10 cellular contexts compared by ENCODE assay signal in the genomic region with DNA sequence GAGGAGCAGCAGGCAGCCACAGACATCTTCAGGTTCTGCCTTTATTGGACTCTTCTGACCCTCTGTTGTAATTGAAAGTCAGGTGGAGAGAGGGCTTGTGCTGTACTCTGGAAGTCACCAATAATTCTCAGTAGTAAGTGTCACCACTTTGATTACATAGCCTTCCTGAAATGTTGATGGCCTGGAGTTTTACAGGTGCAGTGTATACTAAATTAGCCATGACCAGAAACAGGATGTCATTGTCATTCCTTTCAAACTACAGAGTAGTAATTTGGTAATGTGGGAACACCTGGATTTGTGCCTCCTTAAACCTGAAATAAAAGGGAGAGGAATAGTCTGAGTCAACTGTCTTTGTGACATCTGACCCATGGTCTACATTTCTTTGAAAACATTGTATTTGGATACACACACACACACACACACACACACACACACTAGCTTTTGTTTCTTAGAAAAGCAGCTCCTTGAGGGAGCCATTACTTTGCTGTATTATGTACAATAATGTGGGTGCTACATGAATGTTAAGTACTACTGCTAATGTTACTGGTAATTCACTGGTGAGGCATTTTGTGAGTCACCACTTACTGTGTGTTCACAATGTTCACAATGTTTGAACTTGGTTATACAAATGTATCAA. TPM values are rescaled to one million over a fixed set of nuclear protein-coding genes. Genes with fewer than 3 reads are reported as not detected.
DNase-seq lines count a peak whose midpoint lies in the region; ATAC-seq and TF ChIP-seq lines count a peak whose summit lies in the region.
"Had no signal": no experiment of that assay in that cellular context is flagged by ENCODE, and none has a peak within 500 bp of the region (broad histone marks: within the 10 kb centered on the region; RNA-seq: fewer than 3 reads in every experiment).

No MANE protein-coding gene starts in this region.

- H3K9me3 ChIP-seq in SJCRH30 (replicated peaks), result 0 out of 2 replicates have a peak, but pooled peaks cover 2% of the 10 kb centered on the region

- no peaks in the 10 kb centered on the region for H3K36me3 Mint-ChIP-seq in activated CD8-positive, alpha-beta T cell treated with anti-CD3 and anti-CD28 coated beads for 36 hours (ENCODE audit: low read depth)

- H3K4me3 ChIP-seq in AG10803 (ENCODE audit: low read length), result no peak overlapping the region
- H3K4me3 ChIP-seq in SJCRH30, result no peak overlapping the region

- H3K27me3 ChIP-seq in SJCRH30, result no peaks in the 10 kb centered on the region

- H3K9me3 Mint-ChIP-seq in activated CD8-positive, alpha-beta T cell treated with anti-CD3 and anti-CD28 coated beads for 36 hours, result no peaks in the 10 kb centered on the region

- no peaks in the 10 kb centered on the region for H3K4me1 ChIP-seq in SJCRH30

- no peaks in the 10 kb centered on the region for H3K36me3 ChIP-seq in SJCRH30

- no peaks in the 10 kb centered on the region for H3K4me1 Mint-ChIP-seq in activated CD8-positive, alpha-beta T cell treated with anti-CD3 and anti-CD28 coated beads for 36 hours (ENCODE audit: low read depth)

- no peak overlapping the region for H3K27ac Mint-ChIP-seq in activated CD8-positive, alpha-beta T cell treated with anti-CD3 and anti-CD28 coated beads for 36 hours

- TF ChIP-seq CTCF in AG10803 (conservative IDR thresholded peaks at IDR 0.05; ENCODE audit: low read length), result no peak
- TF ChIP-seq CTCF in activated CD8-positive, alpha-beta T cell treated with anti-CD3 and anti-CD28 coated beads for 36 hours (IDR thresholded peaks at IDR 0.05), result no peak

- CTCF ChIA-PET in activated CD8-positive, alpha-beta T cell treated with anti-CD3 and anti-CD28 coated beads for 36 hours (lab: Charles Lee), result interaction anchor here (1.0 kb wide), 1 partner anchor 21 kb away, joined by 3 read pairs; no protein-coding TSS in a partner anchor

- H3K27me3 Mint-ChIP-seq in activated CD8-positive, alpha-beta T cell treated with anti-CD3 and anti-CD28 coated beads for 36 hours, result no peaks in the 10 kb centered on the region

- H3K27ac ChIP-seq in SJCRH30, result no peak overlapping the region

- DNase-seq in AG10803 (ENCODE audit: low read depth), result peak; percentile 41
- DNase-seq in NCI-H1436 (lab: John Stamatoyannopoulos, UW), result peak; percentile 23
- peak; percentile 85 for DNase-seq in iris pigment epithelial cell (ENCODE audit: low read depth)
- no peak for DNase-seq in SJCRH30
- DNase-seq in activated CD8-positive, alpha-beta T cell treated with anti-CD3 and anti-CD28 coated beads for 36 hours, result no peak
- DNase-seq in KG1 (lab: John Stamatoyannopoulos, UW), result no peak
- DNase-seq: activated T-cell treated with anti-CD3 and anti-CD28 coated beads, Interleukin-2, amount 50 U/mL, for 1 hour; glutamatergic neuron had no signal

- POLR2A ChIA-PET in activated CD8-positive, alpha-beta T cell treated with anti-CD3 and anti-CD28 coated beads for 36 hours (lab: Charles Lee), result no interaction called here

- intact Hi-C loops in activated CD8-positive, alpha-beta T cell treated with anti-CD3 and anti-CD28 coated beads for 36 hours (cut with micrococcal nuclease), result no loop called here

- peak; percentile 70 for ATAC-seq in SK-N-SH treated with all-trans-retinoic acid at 6 μM for 48 hours
- ATAC-seq in activated CD8-positive, alpha-beta T cell treated with anti-CD3 and anti-CD28 coated beads for 36 hours, result no peak
- ATAC-seq in GM18517 (IDR thresholded peaks at IDR 0.05; ENCODE audit: unreplicated experiment), result no peak

- no peak overlapping the region for H3K4me3 Mint-ChIP-seq in activated CD8-positive, alpha-beta T cell treated with anti-CD3 and anti-CD28 coated beads for 36 hours

TF ChIP-seq in SK-N-SH treated with all-trans-retinoic acid at 6 μM for 48 hours, 23 proteins besides CTCF, POLR2A, EP300 and RAD21:
- TF ChIP-seq ZC3H10 (CRISPR knock-in tag; IDR thresholded peaks at IDR 0.05) (no peak), ZNF8 (CRISPR knock-in tag; IDR thresholded peaks at IDR 0.05) (no peak), SNAI2 (CRISPR knock-in tag; IDR thresholded peaks at IDR 0.05) (no peak), ZFP30 (CRISPR knock-in tag; IDR thresholded peaks at IDR 0.05) (no peak), ESRRG (CRISPR knock-in tag; IDR thresholded peaks at IDR 0.05) (no peak), PPARA (CRISPR knock-in tag; IDR thresholded peaks at IDR 0.05; ENCODE audit: borderline replicate concordance) (no peak), TOX (CRISPR knock-in tag; IDR thresholded peaks at IDR 0.05; ENCODE audit: borderline replicate concordance) (no peak), RARB (CRISPR knock-in tag; IDR thresholded peaks at IDR 0.05) (no peak), BACH2 (CRISPR knock-in tag; IDR thresholded peaks at IDR 0.05; ENCODE audit: borderline replicate concordance) (no peak), OSR1 (CRISPR knock-in tag; IDR thresholded peaks at IDR 0.05) (no peak)
- TF ChIP-seq, protein P1, sequence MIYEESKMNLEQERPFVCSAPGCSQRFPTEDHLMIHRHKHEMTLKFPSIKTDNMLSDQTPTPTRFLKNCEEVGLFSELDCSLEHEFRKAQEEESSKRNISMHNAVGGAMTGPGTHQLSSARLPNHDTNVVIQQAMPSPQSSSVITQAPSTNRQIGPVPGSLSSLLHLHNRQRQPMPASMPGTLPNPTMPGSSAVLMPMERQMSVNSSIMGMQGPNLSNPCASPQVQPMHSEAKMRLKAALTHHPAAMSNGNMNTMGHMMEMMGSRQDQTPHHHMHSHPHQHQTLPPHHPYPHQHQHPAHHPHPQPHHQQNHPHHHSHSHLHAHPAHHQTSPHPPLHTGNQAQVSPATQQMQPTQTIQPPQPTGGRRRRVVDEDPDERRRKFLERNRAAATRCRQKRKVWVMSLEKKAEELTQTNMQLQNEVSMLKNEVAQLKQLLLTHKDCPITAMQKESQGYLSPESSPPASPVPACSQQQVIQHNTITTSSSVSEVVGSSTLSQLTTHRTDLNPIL (CRISPR knock-in tag; IDR thresholded peaks at IDR 0.05; ENCODE audit: low read depth), result no peak
- TF ChIP-seq, protein P2, sequence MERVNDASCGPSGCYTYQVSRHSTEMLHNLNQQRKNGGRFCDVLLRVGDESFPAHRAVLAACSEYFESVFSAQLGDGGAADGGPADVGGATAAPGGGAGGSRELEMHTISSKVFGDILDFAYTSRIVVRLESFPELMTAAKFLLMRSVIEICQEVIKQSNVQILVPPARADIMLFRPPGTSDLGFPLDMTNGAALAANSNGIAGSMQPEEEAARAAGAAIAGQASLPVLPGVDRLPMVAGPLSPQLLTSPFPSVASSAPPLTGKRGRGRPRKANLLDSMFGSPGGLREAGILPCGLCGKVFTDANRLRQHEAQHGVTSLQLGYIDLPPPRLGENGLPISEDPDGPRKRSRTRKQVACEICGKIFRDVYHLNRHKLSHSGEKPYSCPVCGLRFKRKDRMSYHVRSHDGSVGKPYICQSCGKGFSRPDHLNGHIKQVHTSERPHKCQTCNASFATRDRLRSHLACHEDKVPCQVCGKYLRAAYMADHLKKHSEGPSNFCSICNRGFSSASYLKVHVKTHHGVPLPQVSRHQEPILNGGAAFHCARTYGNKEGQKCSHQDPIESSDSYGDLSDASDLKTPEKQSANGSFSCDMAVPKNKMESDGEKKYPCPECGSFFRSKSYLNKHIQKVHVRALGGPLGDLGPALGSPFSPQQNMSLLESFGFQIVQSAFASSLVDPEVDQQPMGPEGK (CRISPR knock-in tag; IDR thresholded peaks at IDR 0.05; ENCODE audit: borderline replicate concordance), result no peak
- TF ChIP-seq, protein P3, sequence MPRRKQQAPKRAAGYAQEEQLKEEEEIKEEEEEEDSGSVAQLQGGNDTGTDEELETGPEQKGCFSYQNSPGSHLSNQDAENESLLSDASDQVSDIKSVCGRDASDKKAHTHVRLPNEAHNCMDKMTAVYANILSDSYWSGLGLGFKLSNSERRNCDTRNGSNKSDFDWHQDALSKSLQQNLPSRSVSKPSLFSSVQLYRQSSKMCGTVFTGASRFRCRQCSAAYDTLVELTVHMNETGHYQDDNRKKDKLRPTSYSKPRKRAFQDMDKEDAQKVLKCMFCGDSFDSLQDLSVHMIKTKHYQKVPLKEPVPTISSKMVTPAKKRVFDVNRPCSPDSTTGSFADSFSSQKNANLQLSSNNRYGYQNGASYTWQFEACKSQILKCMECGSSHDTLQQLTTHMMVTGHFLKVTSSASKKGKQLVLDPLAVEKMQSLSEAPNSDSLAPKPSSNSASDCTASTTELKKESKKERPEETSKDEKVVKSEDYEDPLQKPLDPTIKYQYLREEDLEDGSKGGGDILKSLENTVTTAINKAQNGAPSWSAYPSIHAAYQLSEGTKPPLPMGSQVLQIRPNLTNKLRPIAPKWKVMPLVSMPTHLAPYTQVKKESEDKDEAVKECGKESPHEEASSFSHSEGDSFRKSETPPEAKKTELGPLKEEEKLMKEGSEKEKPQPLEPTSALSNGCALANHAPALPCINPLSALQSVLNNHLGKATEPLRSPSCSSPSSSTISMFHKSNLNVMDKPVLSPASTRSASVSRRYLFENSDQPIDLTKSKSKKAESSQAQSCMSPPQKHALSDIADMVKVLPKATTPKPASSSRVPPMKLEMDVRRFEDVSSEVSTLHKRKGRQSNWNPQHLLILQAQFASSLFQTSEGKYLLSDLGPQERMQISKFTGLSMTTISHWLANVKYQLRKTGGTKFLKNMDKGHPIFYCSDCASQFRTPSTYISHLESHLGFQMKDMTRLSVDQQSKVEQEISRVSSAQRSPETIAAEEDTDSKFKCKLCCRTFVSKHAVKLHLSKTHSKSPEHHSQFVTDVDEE (CRISPR knock-in tag; IDR thresholded peaks at IDR 0.05), result no peak

RNA-seq across cellular contexts. Expression of a gene that starts 19.6 kb away (rescaled TPM):
- total RNA-seq in SJCRH30 (2014; rRNA removed; shearing (Covaris generic)), result 0.81 and 1.5 TPM in 2 replicates
- 10 to 100 TPM; 10.8 to 11.3 TPM for total RNA-seq in activated CD8-positive, alpha-beta T cell treated with anti-CD3 and anti-CD28 coated beads for 36 hours

Comparison
In these comparisons a context has a peak if more than half of its experiments do, and no peak if none do; other contexts are left out.
1. DNase-seq: peak in AG10803 (single experiment), NCI-H1436 (single experiment) and iris pigment epithelial cell (single experiment); none in SJCRH30 (0 of 2), activated CD8-positive, alpha-beta T cell treated with anti-CD3 and anti-CD28 coated beads for 36 hours (single experiment) and KG1 (single experiment).